17 cellular contexts compared by ENCODE assay signal in genomic region chr7:129503725-129504124, GRCh38. TPM values are rescaled to one million over a fixed set of nuclear protein-coding genes. Genes with fewer than 3 reads are reported as not detected.
DNase-seq lines count a peak whose midpoint lies in the region; ATAC-seq and TF ChIP-seq lines count a peak whose summit lies in the region.
"Had no signal": no experiment of that assay in that cellular context is flagged by ENCODE, and none has a peak within 500 bp of the region (broad histone marks: within the 10 kb centered on the region; RNA-seq: fewer than 3 reads in every experiment).

No MANE protein-coding gene starts in this region.

- H3K36me3 Mint-ChIP-seq in activated CD8-positive, alpha-beta T cell treated with anti-CD3 and anti-CD28 coated beads, Interleukin-2, amount 10 ng/mL, durations not matched to agents 7 days and 5 days (ENCODE audit: low read depth) = no peaks in the 10 kb centered on the region
- H3K36me3 Mint-ChIP-seq in type B pancreatic cell = no peaks in the 10 kb centered on the region
- H3K36me3 Mint-ChIP-seq: activated naive CD4-positive, alpha-beta T cell treated with anti-CD3 and anti-CD28 coated beads, Interleukin-2, amount 50 U/mL, for 72 hours had no signal

- peaks cover 5% of the 10 kb centered on the region for H3K27me3 Mint-ChIP-seq in activated CD8-positive, alpha-beta T cell treated with anti-CD3 and anti-CD28 coated beads, Interleukin-2, amount 10 ng/mL, durations not matched to agents 7 days and 5 days (ENCODE audit: low read depth)
- peaks cover 39% of the 10 kb centered on the region for H3K27me3 Mint-ChIP-seq in type B pancreatic cell

- H3K9me3 ChIP-seq in SJCRH30 (replicated peaks) = no peaks in the 10 kb centered on the region
- H3K9me3 ChIP-seq: thyroid gland had no signal

- intact Hi-C loops in cardiac septum (cut with DNase I) = loop anchor here (10.0 kb wide), 2 partner anchors 141 to 511 kb away; no protein-coding TSS in a partner anchor
- intact Hi-C loops in Right ventricle myocardium superior (cut with DNase I) = no loop called here

- H3K27ac Mint-ChIP-seq in activated CD8-positive, alpha-beta T cell treated with anti-CD3 and anti-CD28 coated beads, Interleukin-2, amount 10 ng/mL, durations not matched to agents 7 days and 5 days = no peak overlapping the region
- H3K27ac Mint-ChIP-seq in type B pancreatic cell = no peak overlapping the region
- H3K27ac Mint-ChIP-seq: H9 had no signal

- no peaks in the 10 kb centered on the region for H3K36me3 ChIP-seq in SJCRH30
- H3K36me3 ChIP-seq: cardiac muscle cell, thyroid gland had no signal

- H3K4me3 ChIP-seq in SJCRH30 = no peak overlapping the region
- H3K4me3 ChIP-seq: hepatocyte had no signal

- TF ChIP-seq CTCF in type B pancreatic cell (conservative IDR thresholded peaks at IDR 0.05) = no peak

- no peak overlapping the region for H3K27ac ChIP-seq in SJCRH30
- H3K27ac ChIP-seq: cardiac muscle cell, hepatocyte, thyroid gland had no signal

- H3K4me1 ChIP-seq in SJCRH30 = no peaks in the 10 kb centered on the region

- CTCF ChIA-PET in activated CD8-positive, alpha-beta T cell treated with anti-CD3 and anti-CD28 coated beads, Interleukin-2, amount 10 ng/mL, durations not matched to agents 7 days and 5 days (lab: Charles Lee) = no interaction called here

- H3K4me1 Mint-ChIP-seq in activated CD8-positive, alpha-beta T cell treated with anti-CD3 and anti-CD28 coated beads, Interleukin-2, amount 10 ng/mL, durations not matched to agents 7 days and 5 days (ENCODE audit: low read depth) = peaks cover 24% of the 10 kb centered on the region
- peaks cover 10% of the 10 kb centered on the region for H3K4me1 Mint-ChIP-seq in type B pancreatic cell (ENCODE audit: unreplicated experiment)

- POLR2A ChIA-PET in activated CD8-positive, alpha-beta T cell treated with anti-CD3 and anti-CD28 coated beads, Interleukin-2, amount 10 ng/mL, durations not matched to agents 7 days and 5 days (lab: Charles Lee) = no interaction called here

- ATAC-seq in Right ventricle myocardium superior (ENCODE audit: poor library complexity) (no peak), HG02588 (IDR thresholded peaks at IDR 0.05; ENCODE audit: unreplicated experiment) (no peak)
- no peak for ATAC-seq in activated CD8-positive, alpha-beta T cell treated with anti-CD3 and anti-CD28 coated beads, Interleukin-2, amount 10 ng/mL, durations not matched to agents 7 days and 5 days
- ATAC-seq: activated naive CD4-positive, alpha-beta T cell treated with anti-CD3 and anti-CD28 coated beads, Interleukin-2, amount 50 U/mL, for 72 hours had no signal

- no peaks in the 10 kb centered on the region for H3K9me3 Mint-ChIP-seq in activated CD8-positive, alpha-beta T cell treated with anti-CD3 and anti-CD28 coated beads, Interleukin-2, amount 10 ng/mL, durations not matched to agents 7 days and 5 days (ENCODE audit: insufficient read depth)
- no peaks in the 10 kb centered on the region for H3K9me3 Mint-ChIP-seq in type B pancreatic cell
- H3K9me3 Mint-ChIP-seq: activated naive CD4-positive, alpha-beta T cell treated with anti-CD3 and anti-CD28 coated beads, Interleukin-2, amount 50 U/mL, for 72 hours; H9 had no signal

- H3K4me3 Mint-ChIP-seq in activated CD8-positive, alpha-beta T cell treated with anti-CD3 and anti-CD28 coated beads, Interleukin-2, amount 10 ng/mL, durations not matched to agents 7 days and 5 days = peak overlapping the region; percentile 65
- H3K4me3 Mint-ChIP-seq in type B pancreatic cell = peak overlapping the region; percentile 83

- H3K27me3 ChIP-seq in SJCRH30 = no peaks in the 10 kb centered on the region; the same call in 1 of the 2 replicates
- H3K27me3 ChIP-seq: hepatocyte, thyroid gland had no signal

- DNase-seq in cardiac septum (ENCODE audit: low spot score) (peak; percentile 4), Right ventricle myocardium superior (no peak), mesenteric fat pad (ENCODE audit: low spot score) (peak; percentile 62), type B pancreatic cell (ENCODE audit: extremely low spot score, unreplicated experiment) (peak; percentile 32), NCI-H187 treated with DMSO at 0.1 percent for 48 hours (lab: John Stamatoyannopoulos, UW) (no peak), SJCRH30 (no peak)
- no peak for DNase-seq in activated CD8-positive, alpha-beta T cell treated with anti-CD3 and anti-CD28 coated beads, Interleukin-2, amount 10 ng/mL, durations not matched to agents 7 days and 5 days
- DNase-seq: activated CD4-positive, alpha-beta T cell treated with anti-CD3 and anti-CD28 coated beads, Interleukin-2, amount 50 U/mL, for 1 hour; effector CD8-positive, alpha-beta T cell; SHP77 treated with DMSO at 0.1 percent for 48 hours; thyroid gland had no signal

RNA-seq across cellular contexts. Expression of gene SMKR1, which starts 1.4 kb away (rescaled TPM):
- total RNA-seq in cardiac septum (not detected), Right ventricle myocardium superior (not detected), mesenteric fat pad (not detected), type B pancreatic cell (ENCODE audit: low replicate concordance) (1.5 TPM in 1 of 2 replicates, not detected in the other)
- 1 to 10 TPM; 1.3 to 1.6 TPM for total RNA-seq in activated CD8-positive, alpha-beta T cell treated with anti-CD3 and anti-CD28 coated beads, Interleukin-2, amount 10 ng/mL, durations not matched to agents 7 days and 5 days
- total RNA-seq in SJCRH30 (2014; rRNA removed; shearing (Covaris generic)) = not detected in 2 replicates
- total RNA-seq: cardiac muscle cell, hepatocyte, kidney epithelial cell had no signal

Comparison
In these comparisons a context has a peak if more than half of its experiments do, and no peak if none do; other contexts are left out.
1. DNase-seq: peak in cardiac septum (single experiment), mesenteric fat pad (single experiment) and type B pancreatic cell (single experiment); none in Right ventricle myocardium superior (single experiment), activated CD8-positive, alpha-beta T cell treated with anti-CD3 and anti-CD28 coated beads, Interleukin-2, amount 10 ng/mL, durations not matched to agents 7 days and 5 days (single experiment), NCI-H187 treated with DMSO at 0.1 percent for 48 hours (single experiment) and SJCRH30 (0 of 2).